ENCODE assay signal across 1 cellular context in the genomic region with DNA sequence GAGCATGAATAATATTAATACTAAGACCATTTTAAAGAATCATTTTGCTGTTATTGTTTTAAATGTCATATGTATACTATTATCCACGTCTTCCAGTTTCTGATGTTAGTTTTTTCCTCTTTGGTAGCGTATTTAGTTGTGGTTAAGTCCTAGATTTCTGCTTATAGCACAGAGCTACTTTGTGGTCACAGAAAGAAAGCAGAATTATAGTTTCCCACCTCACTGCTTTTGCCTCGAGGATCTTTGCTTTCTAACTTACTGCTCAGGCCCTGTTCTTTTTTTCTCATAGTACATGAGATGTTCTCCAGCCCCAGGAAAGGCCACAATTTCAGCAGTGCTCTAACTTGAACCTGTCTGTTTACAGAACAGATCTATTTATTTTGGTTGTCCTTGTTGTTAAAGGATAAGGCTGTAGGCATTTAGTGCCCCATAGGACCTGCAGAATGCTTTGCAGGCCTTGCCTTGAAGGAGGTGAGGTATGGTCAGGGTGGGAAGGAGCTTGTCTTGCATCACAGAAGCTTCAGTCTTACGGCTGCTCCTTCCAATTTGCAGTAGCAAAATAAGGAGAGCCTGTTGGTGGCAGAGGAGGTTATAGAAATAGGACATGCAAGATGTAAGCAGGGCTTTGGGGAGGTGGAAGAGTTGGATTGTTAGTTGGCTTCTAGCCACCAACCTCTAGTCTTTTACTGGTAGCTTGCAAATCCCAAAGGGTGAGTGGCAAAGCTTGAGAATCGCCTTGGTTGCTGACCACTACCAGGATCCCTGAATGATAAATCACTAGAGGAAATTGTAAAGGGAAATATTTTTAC.
TF ChIP-seq lines count a peak whose summit lies in the region.

No MANE protein-coding gene starts in this region.

TF ChIP-seq in GM23338, 12 proteins besides CTCF, POLR2A, EP300 and RAD21 (continued from another document):
- TF ChIP-seq, protein P1, sequence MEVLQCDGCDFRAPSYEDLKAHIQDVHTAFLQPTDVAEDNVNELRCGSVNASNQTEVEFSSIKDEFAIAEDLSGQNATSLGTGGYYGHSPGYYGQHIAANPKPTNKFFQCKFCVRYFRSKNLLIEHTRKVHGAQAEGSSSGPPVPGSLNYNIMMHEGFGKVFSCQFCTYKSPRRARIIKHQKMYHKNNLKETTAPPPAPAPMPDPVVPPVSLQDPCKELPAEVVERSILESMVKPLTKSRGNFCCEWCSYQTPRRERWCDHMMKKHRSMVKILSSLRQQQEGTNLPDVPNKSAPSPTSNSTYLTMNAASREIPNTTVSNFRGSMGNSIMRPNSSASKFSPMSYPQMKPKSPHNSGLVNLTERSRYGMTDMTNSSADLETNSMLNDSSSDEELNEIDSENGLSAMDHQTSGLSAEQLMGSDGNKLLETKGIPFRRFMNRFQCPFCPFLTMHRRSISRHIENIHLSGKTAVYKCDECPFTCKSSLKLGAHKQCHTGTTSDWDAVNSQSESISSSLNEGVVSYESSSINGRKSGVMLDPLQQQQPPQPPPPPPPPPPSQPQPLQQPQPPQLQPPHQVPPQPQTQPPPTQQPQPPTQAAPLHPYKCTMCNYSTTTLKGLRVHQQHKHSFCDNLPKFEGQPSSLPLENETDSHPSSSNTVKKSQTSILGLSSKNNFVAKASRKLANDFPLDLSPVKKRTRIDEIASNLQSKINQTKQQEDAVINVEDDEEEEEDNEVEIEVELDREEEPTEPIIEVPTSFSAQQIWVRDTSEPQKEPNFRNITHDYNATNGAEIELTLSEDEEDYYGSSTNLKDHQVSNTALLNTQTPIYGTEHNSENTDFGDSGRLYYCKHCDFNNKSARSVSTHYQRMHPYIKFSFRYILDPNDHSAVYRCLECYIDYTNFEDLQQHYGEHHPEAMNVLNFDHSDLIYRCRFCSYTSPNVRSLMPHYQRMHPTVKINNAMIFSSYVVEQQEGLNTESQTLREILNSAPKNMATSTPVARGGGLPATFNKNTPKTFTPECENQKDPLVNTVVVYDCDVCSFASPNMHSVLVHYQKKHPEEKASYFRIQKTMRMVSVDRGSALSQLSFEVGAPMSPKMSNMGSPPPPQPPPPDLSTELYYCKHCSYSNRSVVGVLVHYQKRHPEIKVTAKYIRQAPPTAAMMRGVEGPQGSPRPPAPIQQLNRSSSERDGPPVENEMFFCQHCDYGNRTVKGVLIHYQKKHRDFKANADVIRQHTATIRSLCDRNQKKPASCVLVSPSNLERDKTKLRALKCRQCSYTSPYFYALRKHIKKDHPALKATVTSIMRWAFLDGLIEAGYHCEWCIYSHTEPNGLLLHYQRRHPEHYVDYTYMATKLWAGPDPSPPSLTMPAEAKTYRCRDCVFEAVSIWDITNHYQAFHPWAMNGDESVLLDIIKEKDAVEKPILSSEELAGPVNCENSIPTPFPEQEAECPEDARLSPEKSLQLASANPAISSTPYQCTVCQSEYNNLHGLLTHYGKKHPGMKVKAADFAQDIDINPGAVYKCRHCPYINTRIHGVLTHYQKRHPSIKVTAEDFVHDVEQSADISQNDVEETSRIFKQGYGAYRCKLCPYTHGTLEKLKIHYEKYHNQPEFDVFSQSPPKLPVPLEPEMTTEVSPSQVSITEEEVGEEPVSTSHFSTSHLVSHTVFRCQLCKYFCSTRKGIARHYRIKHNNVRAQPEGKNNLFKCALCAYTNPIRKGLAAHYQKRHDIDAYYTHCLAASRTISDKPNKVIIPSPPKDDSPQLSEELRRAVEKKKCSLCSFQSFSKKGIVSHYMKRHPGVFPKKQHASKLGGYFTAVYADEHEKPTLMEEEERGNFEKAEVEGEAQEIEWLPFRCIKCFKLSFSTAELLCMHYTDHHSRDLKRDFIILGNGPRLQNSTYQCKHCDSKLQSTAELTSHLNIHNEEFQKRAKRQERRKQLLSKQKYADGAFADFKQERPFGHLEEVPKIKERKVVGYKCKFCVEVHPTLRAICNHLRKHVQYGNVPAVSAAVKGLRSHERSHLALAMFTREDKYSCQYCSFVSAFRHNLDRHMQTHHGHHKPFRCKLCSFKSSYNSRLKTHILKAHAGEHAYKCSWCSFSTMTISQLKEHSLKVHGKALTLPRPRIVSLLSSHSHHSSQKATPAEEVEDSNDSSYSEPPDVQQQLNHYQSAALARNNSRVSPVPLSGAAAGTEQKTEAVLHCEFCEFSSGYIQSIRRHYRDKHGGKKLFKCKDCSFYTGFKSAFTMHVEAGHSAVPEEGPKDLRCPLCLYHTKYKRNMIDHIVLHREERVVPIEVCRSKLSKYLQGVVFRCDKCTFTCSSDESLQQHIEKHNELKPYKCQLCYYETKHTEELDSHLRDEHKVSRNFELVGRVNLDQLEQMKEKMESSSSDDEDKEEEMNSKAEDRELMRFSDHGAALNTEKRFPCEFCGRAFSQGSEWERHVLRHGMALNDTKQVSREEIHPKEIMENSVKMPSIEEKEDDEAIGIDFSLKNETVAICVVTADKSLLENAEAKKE (CRISPR knock-in tag; IDR thresholded peaks at IDR 0.05) = no peak
- no peak for TF ChIP-seq STAT1 (IDR thresholded peaks at IDR 0.05; ENCODE audit: unreplicated experiment)
